Comparison of ENCODE assay signal across 8 cellular contexts in the genomic region with DNA sequence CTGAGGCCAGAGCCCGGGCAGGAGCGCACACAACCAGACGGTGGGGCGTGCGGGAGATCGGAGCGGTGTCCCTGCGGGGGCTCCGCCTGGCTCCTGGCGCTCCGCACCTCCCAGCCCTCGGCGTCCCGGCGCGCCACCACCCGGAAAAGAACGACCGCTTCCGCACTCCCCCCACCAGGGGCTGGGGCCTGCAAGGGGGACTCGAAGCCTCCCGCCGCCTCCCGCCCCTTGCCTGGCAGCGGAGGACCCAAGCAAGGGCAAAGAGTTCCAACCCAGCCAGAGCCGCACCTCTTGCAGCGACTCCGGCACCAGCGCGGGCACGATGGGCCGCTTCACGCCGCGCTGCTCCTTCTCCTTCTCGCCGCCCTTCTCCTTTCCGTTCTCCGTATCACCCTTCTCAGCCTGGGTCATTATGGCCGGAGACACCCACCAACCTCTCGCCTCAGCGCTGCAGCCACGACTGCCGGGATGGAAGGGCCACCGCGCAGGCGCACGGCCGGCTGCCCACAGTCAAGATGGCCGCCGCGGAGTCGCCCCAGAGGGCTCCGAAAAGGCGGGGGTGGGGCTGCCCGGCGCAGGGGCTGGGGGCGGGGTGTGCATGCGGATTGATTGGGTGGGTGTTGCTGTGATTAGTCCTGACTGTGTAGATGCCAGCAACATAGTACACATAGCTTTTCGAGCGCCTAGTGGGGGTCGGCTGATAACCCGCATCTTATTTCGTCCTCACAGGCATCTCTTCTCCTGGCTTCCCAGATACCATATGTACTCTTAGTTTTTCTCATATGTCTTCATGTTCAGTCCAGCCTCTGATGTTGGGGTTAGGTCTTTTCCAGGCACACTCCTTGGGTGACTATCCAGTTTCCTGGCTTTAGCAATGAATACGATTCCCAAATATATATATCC. TPM values are rescaled to one million over a fixed set of nuclear protein-coding genes. Genes with fewer than 3 reads are reported as not detected.
DNase-seq lines count a peak whose midpoint lies in the region; ATAC-seq and TF ChIP-seq lines count a peak whose summit lies in the region.

A gene with protein sequence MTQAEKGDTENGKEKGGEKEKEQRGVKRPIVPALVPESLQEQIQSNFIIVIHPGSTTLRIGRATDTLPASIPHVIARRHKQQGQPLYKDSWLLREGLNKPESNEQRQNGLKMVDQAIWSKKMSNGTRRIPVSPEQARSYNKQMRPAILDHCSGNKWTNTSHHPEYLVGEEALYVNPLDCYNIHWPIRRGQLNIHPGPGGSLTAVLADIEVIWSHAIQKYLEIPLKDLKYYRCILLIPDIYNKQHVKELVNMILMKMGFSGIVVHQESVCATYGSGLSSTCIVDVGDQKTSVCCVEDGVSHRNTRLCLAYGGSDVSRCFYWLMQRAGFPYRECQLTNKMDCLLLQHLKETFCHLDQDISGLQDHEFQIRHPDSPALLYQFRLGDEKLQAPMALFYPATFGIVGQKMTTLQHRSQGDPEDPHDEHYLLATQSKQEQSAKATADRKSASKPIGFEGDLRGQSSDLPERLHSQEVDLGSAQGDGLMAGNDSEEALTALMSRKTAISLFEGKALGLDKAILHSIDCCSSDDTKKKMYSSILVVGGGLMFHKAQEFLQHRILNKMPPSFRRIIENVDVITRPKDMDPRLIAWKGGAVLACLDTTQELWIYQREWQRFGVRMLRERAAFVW (minus strand): TSS at position 462 of the 903 bp plus-strand sequence. CDS start 51 bp downstream, at position 411.

- peaks cover 25% of the 10 kb centered on the region for H3K4me1 Mint-ChIP-seq in activated T-helper 2 cell treated with anti-CD3 and anti-CD28 coated beads, Interferon-gamma antibody, Interleukin-2, Interleukin-4, amounts not matched to agents 10 μg/mL and 5 μg/mL and 100 μg/mL, durations not matched to agents 14 hours and 24 hours and 36 hours (ENCODE audit: low read depth)
- H3K4me1 Mint-ChIP-seq in natural killer cell treated with Interleukin-12 subunit alpha and Interleukin-12 subunit beta and Interleukin-15 and Interleukin-18, amount 100 ng/mL, for 72 hours (ENCODE audit: low read depth in 2 of 2) = peaks cover 28 to 31% of the 10 kb centered on the region in 2 donors

- H3K4me3 ChIP-seq in Jurkat, Clone E6-1 (ENCODE audit: low read length) = peak within 1 kb of the TSS; percentile 81
- H3K4me3 ChIP-seq in RWPE2 (ENCODE audit: severe bottlenecking) = peak within 1 kb of the TSS; percentile 76
- peak within 1 kb of the TSS; percentile 68 for H3K4me3 ChIP-seq in fibroblast of pulmonary artery (replicated peaks; ENCODE audit: low read depth, low read length)

- H3K9me3 ChIP-seq in RWPE2 (ENCODE audit: severe bottlenecking) = no peaks in the 10 kb centered on the region

- H3K27me3 ChIP-seq in RWPE2 (ENCODE audit: insufficient read depth, poor library complexity, severe bottlenecking) = no peaks in the 10 kb centered on the region

- TF ChIP-seq CTCF in RWPE2 (IDR thresholded peaks at IDR 0.05; ENCODE audit: poor library complexity, severe bottlenecking) (peak; percentile 32), fibroblast of pulmonary artery (IDR thresholded peaks at IDR 0.05; ENCODE audit: low read length, missing control alignments) (no peak)

- peak within 1 kb of the TSS; percentile 52 for H3K27ac ChIP-seq in RWPE2 (ENCODE audit: poor library complexity, severe bottlenecking)

- no peaks in the 10 kb centered on the region for H3K9me3 Mint-ChIP-seq in activated T-helper 2 cell treated with anti-CD3 and anti-CD28 coated beads, Interferon-gamma antibody, Interleukin-2, Interleukin-4, amounts not matched to agents 10 μg/mL and 5 μg/mL and 100 μg/mL, durations not matched to agents 14 hours and 24 hours and 36 hours
- no peaks in the 10 kb centered on the region for H3K9me3 Mint-ChIP-seq in natural killer cell treated with Interleukin-12 subunit alpha and Interleukin-12 subunit beta and Interleukin-15 and Interleukin-18, amount 100 ng/mL, for 72 hours

- ATAC-seq in GM21576 (IDR thresholded peaks at IDR 0.05; ENCODE audit: unreplicated experiment) (peak; percentile 77), RWPE2 (ENCODE audit: low read depth) (peak; percentile 89)
- ATAC-seq in natural killer cell treated with Interleukin-12 subunit alpha and Interleukin-12 subunit beta and Interleukin-15 and Interleukin-18, amount 100 ng/mL, for 72 hours = peak; percentile 95 to 96

- intact Hi-C loops in activated T-helper 2 cell treated with anti-CD3 and anti-CD28 coated beads, Interferon-gamma antibody, Interleukin-2, Interleukin-4, amounts not matched to agents 10 μg/mL and 5 μg/mL and 100 μg/mL, durations not matched to agents 14 hours and 24 hours and 36 hours (cut with micrococcal nuclease) = loop anchor here (1.0 kb wide), 1 partner anchor 9 kb away; the partner anchor contains the start of gene SELENOK

- DNase-seq in DMS79 (lab: John Stamatoyannopoulos, UW) (peak; percentile 40), RWPE2 (ENCODE audit: low spot score) (peak; percentile 75), fibroblast of pulmonary artery (ENCODE audit: low read depth) (peak; percentile 86)
- DNase-seq in Jurkat, Clone E6-1 (ENCODE audit: low read depth, low spot score) = peak; percentile 73
- peak; percentile 82 for DNase-seq in activated T-helper 2 cell treated with anti-CD3 and anti-CD28 coated beads, Interferon-gamma antibody, Interleukin-2, Interleukin-4, amounts not matched to agents 10 μg/mL and 5 μg/mL and 100 μg/mL, durations not matched to agents 14 hours and 24 hours and 36 hours (ENCODE audit: low spot score)
- DNase-seq in natural killer cell treated with Interleukin-12 subunit alpha and Interleukin-12 subunit beta and Interleukin-15 and Interleukin-18, amount 100 ng/mL, for 72 hours (ENCODE audit: low spot score) = peak; percentile 92
- peak; percentile 83 for DNase-seq in stimulated activated naive CD4-positive, alpha-beta T cell treated with Interleukin-2 at 50 U/mL for 16 hours (lab: John Stamatoyannopoulos, UW)

- no peaks in the 10 kb centered on the region for H3K4me1 ChIP-seq in RWPE2 (ENCODE audit: insufficient read depth, poor library complexity, severe bottlenecking)

- H3K36me3 Mint-ChIP-seq in activated T-helper 2 cell treated with anti-CD3 and anti-CD28 coated beads, Interferon-gamma antibody, Interleukin-2, Interleukin-4, amounts not matched to agents 10 μg/mL and 5 μg/mL and 100 μg/mL, durations not matched to agents 14 hours and 24 hours and 36 hours (ENCODE audit: low read depth) = peaks cover 65% of the 10 kb centered on the region
- H3K36me3 Mint-ChIP-seq in natural killer cell treated with Interleukin-12 subunit alpha and Interleukin-12 subunit beta and Interleukin-15 and Interleukin-18, amount 100 ng/mL, for 72 hours = peaks cover 33% of the 10 kb centered on the region

- peak within 1 kb of the TSS; percentile 96 for H3K27ac Mint-ChIP-seq in activated T-helper 2 cell treated with anti-CD3 and anti-CD28 coated beads, Interferon-gamma antibody, Interleukin-2, Interleukin-4, amounts not matched to agents 10 μg/mL and 5 μg/mL and 100 μg/mL, durations not matched to agents 14 hours and 24 hours and 36 hours
- H3K27ac Mint-ChIP-seq in natural killer cell treated with Interleukin-12 subunit alpha and Interleukin-12 subunit beta and Interleukin-15 and Interleukin-18, amount 100 ng/mL, for 72 hours = peak within 1 kb of the TSS; percentile 55 to 89

- peaks cover 58% of the 10 kb centered on the region for H3K36me3 ChIP-seq in RWPE2 (ENCODE audit: low read depth)

- no peaks in the 10 kb centered on the region for H3K27me3 Mint-ChIP-seq in activated T-helper 2 cell treated with anti-CD3 and anti-CD28 coated beads, Interferon-gamma antibody, Interleukin-2, Interleukin-4, amounts not matched to agents 10 μg/mL and 5 μg/mL and 100 μg/mL, durations not matched to agents 14 hours and 24 hours and 36 hours (ENCODE audit: low read depth)
- no peaks in the 10 kb centered on the region for H3K27me3 Mint-ChIP-seq in natural killer cell treated with Interleukin-12 subunit alpha and Interleukin-12 subunit beta and Interleukin-15 and Interleukin-18, amount 100 ng/mL, for 72 hours

- peak within 1 kb of the TSS; percentile 99 for H3K4me3 Mint-ChIP-seq in activated T-helper 2 cell treated with anti-CD3 and anti-CD28 coated beads, Interferon-gamma antibody, Interleukin-2, Interleukin-4, amounts not matched to agents 10 μg/mL and 5 μg/mL and 100 μg/mL, durations not matched to agents 14 hours and 24 hours and 36 hours (ENCODE audit: low read depth)
- H3K4me3 Mint-ChIP-seq in natural killer cell treated with Interleukin-12 subunit alpha and Interleukin-12 subunit beta and Interleukin-15 and Interleukin-18, amount 100 ng/mL, for 72 hours = peak within 1 kb of the TSS; percentile 96

RNA-seq across cellular contexts. Expression of the gene that starts here (rescaled TPM):
- polyA plus RNA-seq in Jurkat, Clone E6-1 (2012; ENCODE audit: insufficient read depth, insufficient read length) = 27.9 TPM
- total RNA-seq in activated T-helper 2 cell treated with anti-CD3 and anti-CD28 coated beads, Interferon-gamma antibody, Interleukin-2, Interleukin-4, amounts not matched to agents 10 μg/mL and 5 μg/mL and 100 μg/mL, durations not matched to agents 14 hours and 24 hours and 36 hours = 52.4 and 59.0 TPM in 2 replicates
- total RNA-seq in natural killer cell treated with Interleukin-12 subunit alpha and Interleukin-12 subunit beta and Interleukin-15 and Interleukin-18, amount 100 ng/mL, for 72 hours = 10 to 100 TPM; 41.0 to 43.3 TPM

Comparison
In these comparisons a context has a peak if more than half of its experiments do, and no peak if none do; other contexts are left out.
1. Peak in every context shown above with its lines: DNase-seq, ATAC-seq, H3K4me3 ChIP-seq and H3K27ac ChIP-seq.
2. DNase-seq: peak in every context shown above with its lines; median percentile 92 in natural killer cell treated with Interleukin-12 subunit alpha and Interleukin-12 subunit beta and Interleukin-15 and Interleukin-18, amount 100 ng/mL, for 72 hours; 86 in fibroblast of pulmonary artery; 83 in stimulated activated naive CD4-positive, alpha-beta T cell treated with Interleukin-2 at 50 U/mL for 16 hours; 82 in activated T-helper 2 cell treated with anti-CD3 and anti-CD28 coated beads, Interferon-gamma antibody, Interleukin-2, Interleukin-4, amounts not matched to agents 10 μg/mL and 5 μg/mL and 100 μg/mL, durations not matched to agents 14 hours and 24 hours and 36 hours; 75 in RWPE2; 73 in Jurkat, Clone E6-1; 40 in DMS79.